Comparison of ENCODE assay signal across 1 cellular context in genomic region chr3:118842147-118842863, GRCh38.
TF ChIP-seq lines count a peak whose summit lies in the region.

No MANE protein-coding gene starts in this region.

TF ChIP-seq in GM12878, 131 proteins besides CTCF, POLR2A, EP300 and RAD21 (continued from another document):
- TF ChIP-seq EGR1 (IDR thresholded peaks at IDR 0.05; ENCODE audit: borderline replicate concordance in 1 of 2, low read depth in 2 of 2, low read length in 2 of 2), result no peak
- TF ChIP-seq ZNF384 (IDR thresholded peaks at IDR 0.05; ENCODE audit: borderline replicate concordance, low read depth, low read length), result no peak
- peak; percentile 36 for TF ChIP-seq RELA (IDR thresholded peaks at IDR 0.05; ENCODE audit: borderline replicate concordance, partially characterized antibody)
- no peak for TF ChIP-seq HDAC6 (IDR thresholded peaks at IDR 0.05; ENCODE audit: unreplicated experiment)
- no peak for TF ChIP-seq SIN3A (IDR thresholded peaks at IDR 0.05; ENCODE audit: low read depth, low read length)
- TF ChIP-seq ELK1 (IDR thresholded peaks at IDR 0.05; ENCODE audit: low read depth, low read length), result no peak
- TF ChIP-seq MTA2 (IDR thresholded peaks at IDR 0.05; ENCODE audit: low read depth), result peak; percentile 11; the same call in 1 of the 2 replicates
- no peak for TF ChIP-seq MXI1 (IDR thresholded peaks at IDR 0.05; ENCODE audit: low read depth, low read length)
- no peak for TF ChIP-seq ETV6 (conservative IDR thresholded peaks at IDR 0.05 in 1 of 2, IDR thresholded peaks at IDR 0.05 in 1 of 2; ENCODE audit: borderline replicate concordance in 1 of 2, low read depth in 1 of 2)
- TF ChIP-seq TCF12 (IDR thresholded peaks at IDR 0.05; ENCODE audit: low read depth, low read length), result no peak
- peak; percentile 38; the same call in 1 of the 2 replicates for TF ChIP-seq JUNB (IDR thresholded peaks at IDR 0.05)
- peak; percentile 50; the same call in 1 of the 2 replicates for TF ChIP-seq RELB (IDR thresholded peaks at IDR 0.05; ENCODE audit: low read depth)
- TF ChIP-seq NR2C2 (IDR thresholded peaks at IDR 0.05; ENCODE audit: borderline replicate concordance, control insufficient read depth, insufficient read length, low read depth), result no peak
- no peak for TF ChIP-seq SP1 (IDR thresholded peaks at IDR 0.05; ENCODE audit: low read depth, low read length)
- no peak for TF ChIP-seq GABPA (IDR thresholded peaks at IDR 0.05; ENCODE audit: low read depth)
- no peak for TF ChIP-seq KLF5 (IDR thresholded peaks at IDR 0.05; ENCODE audit: partially characterized antibody)
- TF ChIP-seq BCL11A (IDR thresholded peaks at IDR 0.05; ENCODE audit: low read depth, low read length), result peak; percentile 41; the same call in 1 of the 2 replicates
